In genomic region chr5:137754961-137755762, GRCh38 we compare ENCODE assay signal across 1 cellular context.
TF ChIP-seq lines count a peak whose summit lies in the region.

No MANE protein-coding gene starts in this region.

TF ChIP-seq in K562, 482 proteins besides CTCF, POLR2A, EP300 and RAD21 (continued from another document and continues in another):
- TF ChIP-seq ZNF518B (CRISPR knock-in tag; IDR thresholded peaks at IDR 0.05) = no peak
- TF ChIP-seq ZBTB11 (CRISPR knock-in tag; IDR thresholded peaks at IDR 0.05) = peak in 1 of 3 experiments; percentile 63; a peak in 2 of 6 replicates
- TF ChIP-seq THRB (CRISPR knock-in tag; conservative IDR thresholded peaks at IDR 0.05) = no peak
- no peak for TF ChIP-seq ELF4 (CRISPR knock-in tag; IDR thresholded peaks at IDR 0.05)
- no peak for TF ChIP-seq ZNF24 (IDR thresholded peaks at IDR 0.05)
- no peak for TF ChIP-seq ZBTB5 (IDR thresholded peaks at IDR 0.05)
- TF ChIP-seq ZNF121 (CRISPR knock-in tag; conservative IDR thresholded peaks at IDR 0.05) = no peak
- TF ChIP-seq KAT7 (CRISPR knock-in tag; IDR thresholded peaks at IDR 0.05; ENCODE audit: borderline replicate concordance) = peak; percentile 95
- no peak for TF ChIP-seq TAF15 (IDR thresholded peaks at IDR 0.05; ENCODE audit: low read depth, low read length)
- TF ChIP-seq MAFG (tag; conservative IDR thresholded peaks at IDR 0.05) = no peak
- TF ChIP-seq TEAD2 (tag; IDR thresholded peaks at IDR 0.05) = no peak
- TF ChIP-seq ZNF507 (tag; conservative IDR thresholded peaks at IDR 0.05) = no peak
- TF ChIP-seq NR0B1 (IDR thresholded peaks at IDR 0.05; ENCODE audit: partially characterized antibody) = no peak
- TF ChIP-seq PATZ1 (CRISPR knock-in tag; IDR thresholded peaks at IDR 0.05; ENCODE audit: borderline replicate concordance) = no peak
- TF ChIP-seq MEIS2 (IDR thresholded peaks at IDR 0.05; ENCODE audit: partially characterized antibody) = no peak
- TF ChIP-seq PRMT5 (CRISPR knock-in tag; IDR thresholded peaks at IDR 0.05) = no peak
- no peak for TF ChIP-seq IRF9 (tag; IDR thresholded peaks at IDR 0.05)
- no peak for TF ChIP-seq ZNF224 (CRISPR knock-in tag; IDR thresholded peaks at IDR 0.05)
- peak; percentile 89 for TF ChIP-seq ZNF592 (IDR thresholded peaks at IDR 0.05)
- TF ChIP-seq SETDB1 (IDR thresholded peaks at IDR 0.05; ENCODE audit: low read length) = no peak
- no peak for TF ChIP-seq MBD2 (IDR thresholded peaks at IDR 0.05; ENCODE audit: borderline replicate concordance, low read depth)
- no peak for TF ChIP-seq ZNF347 (CRISPR knock-in tag; IDR thresholded peaks at IDR 0.05; ENCODE audit: low read depth)
- no peak for TF ChIP-seq PKNOX1 (IDR thresholded peaks at IDR 0.05)
- no peak for TF ChIP-seq KDM4B (IDR thresholded peaks at IDR 0.05; ENCODE audit: borderline replicate concordance in 2 of 2, low read depth in 1 of 2)
- TF ChIP-seq RBM15 (IDR thresholded peaks at IDR 0.05; ENCODE audit: insufficient read depth, low read length) = no peak
- TF ChIP-seq SNIP1 (IDR thresholded peaks at IDR 0.05; ENCODE audit: low read depth) = no peak
